Comparison of ENCODE assay signal across 8 cellular contexts in the genomic region with DNA sequence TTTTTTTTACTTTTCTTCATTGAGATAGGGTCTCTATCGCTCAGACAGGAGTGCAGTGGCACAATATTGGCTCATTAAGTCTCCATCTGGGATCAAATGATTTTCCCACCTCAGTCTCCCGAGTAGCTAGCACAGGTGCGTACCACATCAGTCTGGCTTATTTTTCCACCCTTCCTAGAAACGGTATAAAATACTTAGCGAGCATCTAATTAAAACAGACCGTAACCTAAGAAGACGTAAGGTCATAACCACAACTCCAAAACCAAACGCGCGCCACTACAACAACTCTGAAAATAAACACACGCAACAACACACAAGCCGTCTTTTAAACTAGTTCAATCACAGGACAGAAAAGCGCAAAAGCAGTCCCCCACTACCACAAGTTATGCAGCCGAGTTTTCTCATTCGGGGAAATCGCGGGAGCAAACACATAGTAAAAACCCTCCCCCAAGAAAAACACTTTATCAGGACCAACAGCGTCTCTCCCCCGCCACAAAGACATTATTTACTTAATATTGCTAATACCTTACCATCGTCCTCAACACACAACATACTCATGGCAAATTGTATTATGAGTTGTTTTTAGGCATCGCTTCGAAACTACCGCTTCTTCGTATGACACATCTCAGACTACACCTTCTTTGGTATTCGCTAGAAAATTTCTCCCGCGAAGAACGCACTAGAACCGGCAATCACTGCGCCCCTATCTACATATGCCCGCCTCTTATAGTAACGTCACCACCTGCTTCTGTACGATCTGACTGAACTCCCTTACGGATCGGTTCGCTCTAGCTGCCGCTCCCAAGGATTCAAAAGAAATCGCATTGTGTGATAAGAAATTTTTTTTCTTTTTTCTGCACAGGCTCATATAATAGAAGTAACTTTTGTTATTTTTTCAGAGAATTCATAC. TPM values are rescaled to one million over a fixed set of nuclear protein-coding genes. Genes with fewer than 3 reads are reported as not detected.
DNase-seq lines count a peak whose midpoint lies in the region; ATAC-seq and TF ChIP-seq lines count a peak whose summit lies in the region.

No MANE protein-coding gene starts in this region.

- peaks cover 5% of the 10 kb centered on the region for H3K36me3 Mint-ChIP-seq in activated CD4-positive, alpha-beta T cell treated with anti-CD3 and anti-CD28 coated beads, Interleukin-2, amount 10 ng/mL, durations not matched to agents 24 days and 14 days (ENCODE audit: low read depth)
- H3K36me3 Mint-ChIP-seq in dendritic cell treated with granulocyte-macrophage colony-stimulating factor and Interleukin-4, amounts not matched to agents 40 ng/mL and 50 ng/mL, for 4 days (ENCODE audit: low read depth), result no peaks in the 10 kb centered on the region

- H3K4me3 Mint-ChIP-seq in activated CD4-positive, alpha-beta T cell treated with anti-CD3 and anti-CD28 coated beads, Interleukin-2, amount 10 ng/mL, durations not matched to agents 24 days and 14 days, result peak overlapping the region; percentile 78
- peak overlapping the region; percentile 63 for H3K4me3 Mint-ChIP-seq in dendritic cell treated with granulocyte-macrophage colony-stimulating factor and Interleukin-4, amounts not matched to agents 40 ng/mL and 50 ng/mL, for 4 days

- H3K27ac Mint-ChIP-seq in activated CD4-positive, alpha-beta T cell treated with anti-CD3 and anti-CD28 coated beads, Interleukin-2, amount 10 ng/mL, durations not matched to agents 24 days and 14 days, result peak overlapping the region; percentile 99
- peak overlapping the region; percentile 99 for H3K27ac Mint-ChIP-seq in dendritic cell treated with granulocyte-macrophage colony-stimulating factor and Interleukin-4, amounts not matched to agents 40 ng/mL and 50 ng/mL, for 4 days

- peak; percentile 56 for ATAC-seq in GM19025 (IDR thresholded peaks at IDR 0.05; ENCODE audit: low read depth, unreplicated experiment)
- ATAC-seq in HG03378 (IDR thresholded peaks at IDR 0.05; ENCODE audit: unreplicated experiment), result peak; percentile 58

- TF ChIP-seq CTCF in AG09319 (IDR thresholded peaks at IDR 0.05; ENCODE audit: low read depth, low read length), result no peak

- peaks cover 20% of the 10 kb centered on the region for H3K4me1 Mint-ChIP-seq in activated CD4-positive, alpha-beta T cell treated with anti-CD3 and anti-CD28 coated beads, Interleukin-2, amount 10 ng/mL, durations not matched to agents 24 days and 14 days
- peaks cover 24% of the 10 kb centered on the region for H3K4me1 Mint-ChIP-seq in dendritic cell treated with granulocyte-macrophage colony-stimulating factor and Interleukin-4, amounts not matched to agents 40 ng/mL and 50 ng/mL, for 4 days (ENCODE audit: low read depth)

- H3K9me3 Mint-ChIP-seq in activated CD4-positive, alpha-beta T cell treated with anti-CD3 and anti-CD28 coated beads, Interleukin-2, amount 10 ng/mL, durations not matched to agents 24 days and 14 days, result no peaks in the 10 kb centered on the region
- H3K9me3 Mint-ChIP-seq in dendritic cell treated with granulocyte-macrophage colony-stimulating factor and Interleukin-4, amounts not matched to agents 40 ng/mL and 50 ng/mL, for 4 days, result no peaks in the 10 kb centered on the region

- DNase-seq in AG09319 (ENCODE audit: extremely low read depth, low read depth) (peak; percentile 73), NCI-H510A treated with DMSO at 0.1 percent for 48 hours (lab: John Stamatoyannopoulos, UW) (peak; percentile 95), left kidney (ENCODE audit: low read depth, low spot score) (peak; percentile 98)
- DNase-seq in activated CD4-positive, alpha-beta T cell treated with anti-CD3 and anti-CD28 coated beads, Interleukin-2, amount 10 ng/mL, durations not matched to agents 24 days and 14 days, result peak; percentile 94
- DNase-seq in stimulated activated CD4-positive, alpha-beta T cell treated with anti-CD3 and anti-CD28 coated beads, Interleukin-1b, Interleukin-23, amount 100 ng/mL, for 48 hours, result peak; percentile 85

- intact Hi-C loops in activated CD4-positive, alpha-beta T cell treated with anti-CD3 and anti-CD28 coated beads, Interleukin-2, amount 10 ng/mL, durations not matched to agents 24 days and 14 days (cut with micrococcal nuclease), result loop anchor here (1.0 to 2.0 kb wide), 6 partner anchors 27 to 346 kb away; partner anchors contain the start of genes RAD51C and TEX14
- intact Hi-C loops in dendritic cell treated with granulocyte-macrophage colony-stimulating factor and Interleukin-4, amounts not matched to agents 40 ng/mL and 50 ng/mL, for 4 days (cut with micrococcal nuclease), result loop anchor here (1.0 kb wide), 3 partner anchors 27 to 141 kb away; partner anchors contain the start of genes RAD51C and TEX14

- peaks cover 13% of the 10 kb centered on the region for H3K27me3 Mint-ChIP-seq in activated CD4-positive, alpha-beta T cell treated with anti-CD3 and anti-CD28 coated beads, Interleukin-2, amount 10 ng/mL, durations not matched to agents 24 days and 14 days
- peaks cover 2% of the 10 kb centered on the region for H3K27me3 Mint-ChIP-seq in dendritic cell treated with granulocyte-macrophage colony-stimulating factor and Interleukin-4, amounts not matched to agents 40 ng/mL and 50 ng/mL, for 4 days

RNA-seq across cellular contexts. Expression of gene TEX14, which starts 32.8 kb away (rescaled TPM):
- total RNA-seq in activated CD4-positive, alpha-beta T cell treated with anti-CD3 and anti-CD28 coated beads, Interleukin-2, amount 10 ng/mL, durations not matched to agents 24 days and 14 days, result 0.07 TPM in 2 replicates

RNA-seq across cellular contexts. Expression of gene RAD51C, which starts 33.3 kb away (rescaled TPM):
- total RNA-seq in activated CD4-positive, alpha-beta T cell treated with anti-CD3 and anti-CD28 coated beads, Interleukin-2, amount 10 ng/mL, durations not matched to agents 24 days and 14 days, result 73.7 and 78.8 TPM in 2 replicates

Comparison
In these comparisons a context has a peak if more than half of its experiments do, and no peak if none do; other contexts are left out.
1. Peak in every context shown above with its lines: DNase-seq and ATAC-seq.